In the genomic region with DNA sequence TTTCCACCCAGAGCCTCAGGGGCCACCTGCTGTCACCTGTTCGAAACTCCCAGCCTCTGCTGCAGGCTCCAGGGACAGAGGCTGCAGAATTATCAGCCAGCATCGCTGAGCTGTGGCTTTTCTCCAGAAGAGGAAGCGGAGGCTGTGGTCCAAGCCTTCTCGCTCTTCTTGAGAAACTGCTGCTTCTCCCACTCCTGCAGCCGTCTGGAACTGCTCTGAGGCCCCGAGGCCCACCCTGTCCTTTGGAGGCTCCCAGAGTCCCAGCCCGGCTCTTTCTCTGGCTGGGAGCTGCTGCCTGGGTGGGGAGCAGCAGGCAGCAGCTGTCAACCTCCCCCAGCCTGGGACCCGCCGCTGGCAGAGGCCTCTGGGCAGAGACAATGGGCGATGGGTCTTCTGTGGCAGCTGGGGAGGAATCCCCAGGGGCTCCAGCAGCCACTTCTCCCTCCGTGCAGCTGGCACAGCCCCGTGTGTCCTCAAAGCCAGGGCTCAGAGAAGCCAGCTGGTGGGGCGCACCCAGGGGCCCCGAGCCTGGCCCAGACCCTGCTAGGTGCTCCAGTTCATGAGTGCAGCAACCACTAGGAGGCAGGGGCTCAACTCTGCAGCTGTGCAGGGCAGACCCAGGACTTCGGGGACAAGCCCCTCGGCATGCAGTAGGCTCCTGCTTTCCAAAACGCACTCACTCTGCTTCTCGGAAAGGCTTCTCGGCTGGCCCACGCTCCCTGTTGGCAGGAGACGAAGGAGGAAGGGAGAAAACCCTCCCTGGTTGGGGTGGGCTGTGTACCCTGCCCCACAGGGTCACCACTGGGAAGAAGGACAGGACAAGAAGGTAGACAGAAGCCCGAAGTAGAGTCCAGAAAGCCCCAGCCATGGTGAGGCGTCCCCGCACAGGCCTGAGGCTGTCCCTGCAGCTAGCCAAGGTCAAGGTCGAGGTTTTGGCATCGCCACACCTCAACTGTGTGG, we compare ENCODE assay signal across 8 cellular contexts. TPM values are rescaled to one million over a fixed set of nuclear protein-coding genes. Genes with fewer than 3 reads are reported as not detected.
A peak's percentile ranks its signal among the peaks of the same experiment; 100 is the strongest.
DNase-seq lines count a peak whose midpoint lies in the region; ATAC-seq and TF ChIP-seq lines count a peak whose summit lies in the region.

No MANE protein-coding gene starts in this region.

- intact Hi-C loops in activated T-helper 1 cell treated with anti-CD3 and anti-CD28 coated beads, Interleukin-12 subunit alpha, Interleukin-12 subunit beta, Interleukin-2, Interleukin-4 antibody, amounts not matched to agents 30 ng/mL and 10 ng/mL and 1 ng/mL, durations not matched to agents 14 hours and 24 hours and 36 hours (cut with micrococcal nuclease), result loop anchor here (1.0 to 5.0 kb wide), 2 partner anchors 11 to 171 kb away; no protein-coding TSS in a partner anchor

- H3K9me3 Mint-ChIP-seq in activated T-helper 1 cell treated with anti-CD3 and anti-CD28 coated beads, Interleukin-12 subunit alpha, Interleukin-12 subunit beta, Interleukin-2, Interleukin-4 antibody, amounts not matched to agents 30 ng/mL and 10 ng/mL and 1 ng/mL, durations not matched to agents 14 hours and 24 hours and 36 hours, result no peaks in the 10 kb centered on the region

- DNase-seq in stimulated activated CD4-positive, alpha-beta T cell treated with anti-CD3 and anti-CD28 coated beads, Interleukin-1b, Interleukin-23, amount 100 ng/mL, for 48 hours, result peak; percentile 25
- DNase-seq in stimulated activated CD4-positive, alpha-beta T cell treated with anti-CD3 and anti-CD28 coated beads, Interleukin-4, amount 100 ng/mL, for 24 hours, result no peak
- DNase-seq in NCI-H2107 treated with DMSO at 0.1 percent for 48 hours (lab: John Stamatoyannopoulos, UW; ENCODE audit: unreplicated experiment), result peak; percentile 52
- peak; percentile 40 for DNase-seq in activated T-helper 1 cell treated with anti-CD3 and anti-CD28 coated beads, Interleukin-12 subunit alpha, Interleukin-12 subunit beta, Interleukin-2, Interleukin-4 antibody, amounts not matched to agents 30 ng/mL and 10 ng/mL and 1 ng/mL, durations not matched to agents 14 hours and 24 hours and 36 hours (ENCODE audit: low spot score)
- DNase-seq in mesenteric fat pad (ENCODE audit: low spot score), result peak; percentile 59
- no peak for DNase-seq in medulla oblongata (ENCODE audit: extremely low spot score)
- no peak for DNase-seq in omental fat pad (ENCODE audit: low spot score)
- no peak for DNase-seq in GOT3 (lab: John Stamatoyannopoulos, UW)

- ATAC-seq in omental fat pad (ENCODE audit: low FRiP score), result no peak

- H3K27me3 Mint-ChIP-seq in activated T-helper 1 cell treated with anti-CD3 and anti-CD28 coated beads, Interleukin-12 subunit alpha, Interleukin-12 subunit beta, Interleukin-2, Interleukin-4 antibody, amounts not matched to agents 30 ng/mL and 10 ng/mL and 1 ng/mL, durations not matched to agents 14 hours and 24 hours and 36 hours (ENCODE audit: insufficient read depth), result no peaks in the 10 kb centered on the region

- peaks cover 23% of the 10 kb centered on the region for H3K36me3 Mint-ChIP-seq in activated T-helper 1 cell treated with anti-CD3 and anti-CD28 coated beads, Interleukin-12 subunit alpha, Interleukin-12 subunit beta, Interleukin-2, Interleukin-4 antibody, amounts not matched to agents 30 ng/mL and 10 ng/mL and 1 ng/mL, durations not matched to agents 14 hours and 24 hours and 36 hours (ENCODE audit: low read depth)

- no peak for TF ChIP-seq CTCF in omental fat pad (IDR thresholded peaks at IDR 0.05)

- peaks cover 82% of the 10 kb centered on the region for H3K4me1 Mint-ChIP-seq in activated T-helper 1 cell treated with anti-CD3 and anti-CD28 coated beads, Interleukin-12 subunit alpha, Interleukin-12 subunit beta, Interleukin-2, Interleukin-4 antibody, amounts not matched to agents 30 ng/mL and 10 ng/mL and 1 ng/mL, durations not matched to agents 14 hours and 24 hours and 36 hours (ENCODE audit: low read depth)

- H3K27ac Mint-ChIP-seq in activated T-helper 1 cell treated with anti-CD3 and anti-CD28 coated beads, Interleukin-12 subunit alpha, Interleukin-12 subunit beta, Interleukin-2, Interleukin-4 antibody, amounts not matched to agents 30 ng/mL and 10 ng/mL and 1 ng/mL, durations not matched to agents 14 hours and 24 hours and 36 hours, result peak overlapping the region; percentile 99

- peak overlapping the region; percentile 74 for H3K4me3 Mint-ChIP-seq in activated T-helper 1 cell treated with anti-CD3 and anti-CD28 coated beads, Interleukin-12 subunit alpha, Interleukin-12 subunit beta, Interleukin-2, Interleukin-4 antibody, amounts not matched to agents 30 ng/mL and 10 ng/mL and 1 ng/mL, durations not matched to agents 14 hours and 24 hours and 36 hours

RNA-seq across cellular contexts. Expression of gene FURIN, which starts 49.9 kb away (rescaled TPM):
- 530 and 545 TPM in 2 replicates for total RNA-seq in activated T-helper 1 cell treated with anti-CD3 and anti-CD28 coated beads, Interleukin-12 subunit alpha, Interleukin-12 subunit beta, Interleukin-2, Interleukin-4 antibody, amounts not matched to agents 30 ng/mL and 10 ng/mL and 1 ng/mL, durations not matched to agents 14 hours and 24 hours and 36 hours
- total RNA-seq in mesenteric fat pad (99.8 TPM), omental fat pad (100 to 1,000 TPM in 2 of 4 donors, 10 to 100 TPM in 2; 58.7 to 121 (median 92.3) TPM)

Comparison
In these comparisons a context has a peak if more than half of its experiments do, and no peak if none do; other contexts are left out.
1. DNase-seq: peak in stimulated activated CD4-positive, alpha-beta T cell treated with anti-CD3 and anti-CD28 coated beads, Interleukin-1b, Interleukin-23, amount 100 ng/mL, for 48 hours (single experiment), NCI-H2107 treated with DMSO at 0.1 percent for 48 hours (single experiment), activated T-helper 1 cell treated with anti-CD3 and anti-CD28 coated beads, Interleukin-12 subunit alpha, Interleukin-12 subunit beta, Interleukin-2, Interleukin-4 antibody, amounts not matched to agents 30 ng/mL and 10 ng/mL and 1 ng/mL, durations not matched to agents 14 hours and 24 hours and 36 hours (single experiment) and mesenteric fat pad (single experiment); none in stimulated activated CD4-positive, alpha-beta T cell treated with anti-CD3 and anti-CD28 coated beads, Interleukin-4, amount 100 ng/mL, for 24 hours (single experiment), medulla oblongata (single experiment), omental fat pad (single experiment) and GOT3 (single experiment).